1 cellular context compared by ENCODE assay signal in genomic region chrX:96563663-96564062, GRCh38.
TF ChIP-seq lines count a peak whose summit lies in the region.

No MANE protein-coding gene starts in this region.

TF ChIP-seq in liver, 16 proteins besides CTCF, POLR2A, EP300 and RAD21 (continued from another document):
- TF ChIP-seq REST (IDR thresholded peaks at IDR 0.05) (no peak), MAX (IDR thresholded peaks at IDR 0.05) (no peak), SP1 (IDR thresholded peaks at IDR 0.05) (no peak), EGR1 (IDR thresholded peaks at IDR 0.05; ENCODE audit: low read depth in 2 of 2) (no peak), ZBTB33 (IDR thresholded peaks at IDR 0.05) (peak; percentile 21), FOXA2 (IDR thresholded peaks at IDR 0.05) (no peak)
